In genomic region chr11:63952570-63952969, GRCh38 we compare ENCODE assay signal across 19 cellular contexts. TPM values are rescaled to one million over a fixed set of nuclear protein-coding genes. Genes with fewer than 3 reads are reported as not detected.
A peak's percentile ranks its signal among the peaks of the same experiment; 100 is the strongest.
DNase-seq lines count a peak whose midpoint lies in the region; ATAC-seq and TF ChIP-seq lines count a peak whose summit lies in the region.
"Had no signal": no experiment of that assay in that cellular context is flagged by ENCODE, and none has a peak within 500 bp of the region (broad histone marks: within the 10 kb centered on the region; RNA-seq: fewer than 3 reads in every experiment).

No MANE protein-coding gene starts in this region.

- H3K36me3 ChIP-seq in BLaER1, result peaks cover 86% of the 10 kb centered on the region
- H3K36me3 ChIP-seq in CD8-positive, alpha-beta T cell (ENCODE audit: insufficient read depth, low read length), result peaks cover 26% of the 10 kb centered on the region
- H3K36me3 ChIP-seq: colonic mucosa had no signal

- H3K4me1 ChIP-seq in BLaER1 (peaks cover 38% of the 10 kb centered on the region), foreskin keratinocyte (peaks cover 10% of the 10 kb centered on the region)
- peaks cover 36% of the 10 kb centered on the region for H3K4me1 ChIP-seq in CD8-positive, alpha-beta T cell (ENCODE audit: insufficient read depth, low read length)
- H3K4me1 ChIP-seq: colonic mucosa, sigmoid colon had no signal

- peak overlapping the region; percentile 70 for H3K27ac Mint-ChIP-seq in CD8-positive, alpha-beta T cell
- H3K27ac Mint-ChIP-seq in activated CD8-positive, alpha-beta T cell treated with anti-CD3 and anti-CD28 coated beads, Interleukin-2, amount 10 ng/mL, durations not matched to agents 7 days and 5 days, result peak overlapping the region; percentile 76
- H3K27ac Mint-ChIP-seq: nephron had no signal

- peak overlapping the region; percentile 84 for H3K4me2 ChIP-seq in BLaER1

- H3K27me3 ChIP-seq in BLaER1, result no peaks in the 10 kb centered on the region
- H3K27me3 ChIP-seq in CD8-positive, alpha-beta T cell (ENCODE audit: insufficient read depth, low read length), result no peaks in the 10 kb centered on the region
- H3K27me3 ChIP-seq in foreskin keratinocyte, result no peaks in the 10 kb centered on the region
- H3K27me3 ChIP-seq: colonic mucosa, sigmoid colon had no signal

- H3K4me3 ChIP-seq in BLaER1, result no peak overlapping the region
- no peak overlapping the region for H3K4me3 ChIP-seq in CD8-positive, alpha-beta T cell (ENCODE audit: low read depth, low read length)
- H3K4me3 ChIP-seq: colonic mucosa, sigmoid colon had no signal

- peak overlapping the region; percentile 65; the same call in 1 of the 2 replicates for H3K9ac ChIP-seq in BLaER1

- no peaks in the 10 kb centered on the region for H3K27me3 Mint-ChIP-seq in CD8-positive, alpha-beta T cell (ENCODE audit: low read depth)
- H3K27me3 Mint-ChIP-seq in activated CD8-positive, alpha-beta T cell treated with anti-CD3 and anti-CD28 coated beads, Interleukin-2, amount 10 ng/mL, durations not matched to agents 7 days and 5 days (ENCODE audit: low read depth), result no peaks in the 10 kb centered on the region
- H3K27me3 Mint-ChIP-seq: type B pancreatic cell had no signal

- CTCF ChIA-PET in CD8-positive, alpha-beta T cell (lab: Charles Lee), result interaction anchor here (0.7 to 12.8 kb wide), 7 partner anchors 10 to 348 kb away, joined by 3 to 337 read pairs (median 4); partner anchors contain the start of gene MARK2
- CTCF ChIA-PET in activated CD8-positive, alpha-beta T cell treated with anti-CD3 and anti-CD28 coated beads, Interleukin-2, amount 10 ng/mL, durations not matched to agents 7 days and 5 days (lab: Charles Lee), result interaction anchor here (0.6 to 5.2 kb wide), 7 partner anchors 22 to 197 kb away, joined by 3 to 52 read pairs (median 3); partner anchors contain the start of genes COX8A and MARK2

- peaks cover 15% of the 10 kb centered on the region; the same call in 1 of the 2 replicates for H4K20me1 ChIP-seq in BLaER1

- H3K9me3 ChIP-seq in BLaER1, result no peaks in the 10 kb centered on the region
- H3K9me3 ChIP-seq in CD8-positive, alpha-beta T cell (ENCODE audit: low read length), result no peaks in the 10 kb centered on the region
- H3K9me3 ChIP-seq: colonic mucosa, sigmoid colon had no signal

- H3K4me1 Mint-ChIP-seq in CD8-positive, alpha-beta T cell (ENCODE audit: low read depth), result peaks cover 33% of the 10 kb centered on the region
- H3K4me1 Mint-ChIP-seq in activated CD8-positive, alpha-beta T cell treated with anti-CD3 and anti-CD28 coated beads, Interleukin-2, amount 10 ng/mL, durations not matched to agents 7 days and 5 days (ENCODE audit: low read depth), result peaks cover 34% of the 10 kb centered on the region
- H3K4me1 Mint-ChIP-seq: nephron had no signal

- peaks cover 49% of the 10 kb centered on the region for H3K36me3 Mint-ChIP-seq in CD8-positive, alpha-beta T cell
- H3K36me3 Mint-ChIP-seq in activated CD8-positive, alpha-beta T cell treated with anti-CD3 and anti-CD28 coated beads, Interleukin-2, amount 10 ng/mL, durations not matched to agents 7 days and 5 days (ENCODE audit: low read depth), result peaks cover 57% of the 10 kb centered on the region

- H3K27ac ChIP-seq in BLaER1, result peak overlapping the region; percentile 68
- H3K27ac ChIP-seq in CD8-positive, alpha-beta T cell (ENCODE audit: low read depth, low read length), result peak overlapping the region; percentile 0
- H3K27ac ChIP-seq in foreskin keratinocyte, result no peak overlapping the region
- H3K27ac ChIP-seq in caudate nucleus (ENCODE audit: low read depth, low read length), result no peak overlapping the region
- H3K27ac ChIP-seq: colonic mucosa, sigmoid colon, VCaP had no signal

- intact Hi-C loops in CD8-positive, alpha-beta T cell (cut with DNase I, micrococcal nuclease), result no loop called here

- peak overlapping the region; percentile 13 for H3K4me3 Mint-ChIP-seq in CD8-positive, alpha-beta T cell
- H3K4me3 Mint-ChIP-seq in activated CD8-positive, alpha-beta T cell treated with anti-CD3 and anti-CD28 coated beads, Interleukin-2, amount 10 ng/mL, durations not matched to agents 7 days and 5 days, result peak overlapping the region; percentile 60
- H3K4me3 Mint-ChIP-seq: nephron, type B pancreatic cell had no signal

- DNase-seq in CD8-positive, alpha-beta T cell, result no peak
- no peak for DNase-seq in activated CD8-positive, alpha-beta T cell treated with anti-CD3 and anti-CD28 coated beads, Interleukin-2, amount 10 ng/mL, durations not matched to agents 7 days and 5 days
- DNase-seq in foreskin keratinocyte (peak in 1 of 2 donors; percentile 25), NCI-H2196 (lab: John Stamatoyannopoulos, UW; ENCODE audit: unreplicated experiment) (no peak), caudate nucleus (lab: John Stamatoyannopoulos, UW) (no peak), NCI-H748 (lab: John Stamatoyannopoulos, UW; ENCODE audit: unreplicated experiment) (no peak), NCI-H1092 treated with DMSO at 0.1 percent for 48 hours (lab: John Stamatoyannopoulos, UW) (no peak)
- DNase-seq: colonic mucosa, COR-L47, hippocampal formation, kidney, NCI-H1048, NCI-H2081, sigmoid colon, SW 1271 had no signal

- POLR2A ChIA-PET in CD8-positive, alpha-beta T cell (lab: Charles Lee), result interaction anchor here (0.7 to 1.4 kb wide), 5 partner anchors 9 to 114 kb away, joined by 3 to 4 read pairs (median 3); partner anchors contain the start of genes MARK2 and NAA40
- POLR2A ChIA-PET in activated CD8-positive, alpha-beta T cell treated with anti-CD3 and anti-CD28 coated beads, Interleukin-2, amount 10 ng/mL, durations not matched to agents 7 days and 5 days (lab: Charles Lee), result no interaction called here

- no peaks in the 10 kb centered on the region for H3K9me3 Mint-ChIP-seq in CD8-positive, alpha-beta T cell
- H3K9me3 Mint-ChIP-seq in activated CD8-positive, alpha-beta T cell treated with anti-CD3 and anti-CD28 coated beads, Interleukin-2, amount 10 ng/mL, durations not matched to agents 7 days and 5 days (ENCODE audit: insufficient read depth), result no peaks in the 10 kb centered on the region
- H3K9me3 Mint-ChIP-seq: nephron, type B pancreatic cell had no signal

- ATAC-seq in CD8-positive, alpha-beta T cell, result no peak
- no peak for ATAC-seq in activated CD8-positive, alpha-beta T cell treated with anti-CD3 and anti-CD28 coated beads, Interleukin-2, amount 10 ng/mL, durations not matched to agents 7 days and 5 days
- ATAC-seq in foreskin keratinocyte, result peak; percentile 21

- TF ChIP-seq CTCF in CD8-positive, alpha-beta T cell (IDR thresholded peaks at IDR 0.05), result no peak
- TF ChIP-seq CTCF in foreskin keratinocyte (conservative IDR thresholded peaks at IDR 0.05), result no peak

RNA-seq across cellular contexts. Expression of gene NAA40, which starts 13.8 kb away (rescaled TPM):
- 10 to 100 TPM; 12.0 to 14.6 TPM for total RNA-seq in CD8-positive, alpha-beta T cell
- total RNA-seq in activated CD8-positive, alpha-beta T cell treated with anti-CD3 and anti-CD28 coated beads, Interleukin-2, amount 10 ng/mL, durations not matched to agents 7 days and 5 days, result 10 to 100 TPM; 42.6 to 44.9 TPM
- total RNA-seq in foreskin keratinocyte, result 16.2 and 20.1 TPM in 2 replicates
- polyA plus RNA-seq in foreskin keratinocyte, result 8.1 and 10.0 TPM in 2 replicates

RNA-seq across cellular contexts. Expression of gene COX8A, which starts 21.9 kb away (rescaled TPM):
- total RNA-seq in CD8-positive, alpha-beta T cell, result 100 to 1,000 TPM in 1 of 2 experiments, 10 to 100 TPM in 1; 97.6 to 111 TPM
- 100 to 1,000 TPM; 528 to 569 TPM for total RNA-seq in activated CD8-positive, alpha-beta T cell treated with anti-CD3 and anti-CD28 coated beads, Interleukin-2, amount 10 ng/mL, durations not matched to agents 7 days and 5 days
- total RNA-seq in foreskin keratinocyte, result 648 and 658 TPM in 2 replicates
- polyA plus RNA-seq in foreskin keratinocyte, result 995 and 998 TPM in 2 replicates

RNA-seq across cellular contexts. Expression of gene OTUB1, which starts 33.7 kb away (rescaled TPM):
- 10 to 100 TPM; 67.2 to 68.7 TPM for total RNA-seq in CD8-positive, alpha-beta T cell
- total RNA-seq in activated CD8-positive, alpha-beta T cell treated with anti-CD3 and anti-CD28 coated beads, Interleukin-2, amount 10 ng/mL, durations not matched to agents 7 days and 5 days, result 100 to 1,000 TPM in 1 of 2 experiments, 10 to 100 TPM in 1; 93.7 to 102 TPM
- total RNA-seq in foreskin keratinocyte, result 84.2 and 95.6 TPM in 2 replicates
- 183 and 187 TPM in 2 replicates for polyA plus RNA-seq in foreskin keratinocyte

RNA-seq across cellular contexts. Expression of gene RCOR2, which starts 35.6 kb away (rescaled TPM):
- not detected for total RNA-seq in CD8-positive, alpha-beta T cell
- under 1 TPM; 0.55 to 0.60 TPM for total RNA-seq in activated CD8-positive, alpha-beta T cell treated with anti-CD3 and anti-CD28 coated beads, Interleukin-2, amount 10 ng/mL, durations not matched to agents 7 days and 5 days
- total RNA-seq in foreskin keratinocyte, result 1.5 and 1.8 TPM in 2 replicates
- polyA plus RNA-seq in foreskin keratinocyte, result 1.7 and 1.8 TPM in 2 replicates

Comparison
In these comparisons a context has a peak if more than half of its experiments do, and no peak if none do; other contexts are left out.
1. H3K27ac ChIP-seq: peak in BLaER1 (single experiment) and CD8-positive, alpha-beta T cell (single experiment); none in foreskin keratinocyte (single experiment) and caudate nucleus (single experiment).